Comparison of ENCODE assay signal across 8 cellular contexts in the genomic region with DNA sequence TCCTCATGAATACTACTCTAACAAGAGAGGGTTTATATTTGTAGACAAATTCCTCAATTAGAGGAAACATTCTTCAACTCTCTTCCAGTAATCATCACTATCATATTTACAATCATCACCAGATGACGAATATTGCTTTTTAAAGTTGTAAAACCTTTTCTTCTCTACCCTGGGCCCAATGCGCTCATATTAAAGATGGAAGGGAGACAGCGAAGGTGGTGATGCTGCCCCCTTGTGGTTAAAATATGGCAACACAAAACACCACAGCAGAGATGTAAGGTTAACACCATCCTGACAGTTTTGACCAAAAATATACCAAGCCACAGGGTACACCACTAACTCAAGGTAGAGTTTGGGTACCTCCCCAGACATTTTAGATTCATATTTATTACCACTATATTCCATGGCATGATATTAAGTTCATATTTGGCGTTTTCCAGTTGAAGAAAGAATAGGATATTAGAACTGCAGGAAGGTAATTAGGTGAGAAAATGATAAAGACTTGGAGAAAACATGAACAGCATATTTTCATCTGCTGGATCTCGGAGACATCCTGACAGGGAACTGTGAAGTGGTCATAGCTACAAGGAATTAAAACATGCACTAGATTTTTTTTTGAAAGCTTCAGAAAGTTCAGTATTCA.
DNase-seq lines count a peak whose midpoint lies in the region; ATAC-seq and TF ChIP-seq lines count a peak whose summit lies in the region.

No MANE protein-coding gene starts in this region.

- no peaks in the 10 kb centered on the region for H3K9me3 Mint-ChIP-seq in Caco-2 (ENCODE audit: unreplicated experiment)

- H3K4me1 Mint-ChIP-seq in Caco-2 (ENCODE audit: low read depth, unreplicated experiment) = no peaks in the 10 kb centered on the region

- no peak overlapping the region for H3K27ac ChIP-seq in spleen

- POLR2A ChIA-PET in Caco-2 (lab: Charles Lee) = no interaction called here

- no peak overlapping the region for H3K4me3 Mint-ChIP-seq in Caco-2 (ENCODE audit: unreplicated experiment)

- CTCF ChIA-PET in Caco-2 (lab: Charles Lee) = interaction anchor here (1.3 kb wide), 1 partner anchor 124 kb away, joined by 3 read pairs; no protein-coding TSS in a partner anchor

- no peaks in the 10 kb centered on the region for H3K36me3 Mint-ChIP-seq in Caco-2 (ENCODE audit: insufficient read depth, unreplicated experiment)

- no peak overlapping the region for H3K4me3 ChIP-seq in Caco-2 (ENCODE audit: low read depth, low read length)
- H3K4me3 ChIP-seq in spleen = no peak overlapping the region

- ATAC-seq in GM19351 (IDR thresholded peaks at IDR 0.05; ENCODE audit: unreplicated experiment) (peak; percentile 80), left cardiac atrium (peak; percentile 32 to 73), GM18519 (IDR thresholded peaks at IDR 0.05; ENCODE audit: low FRiP score, unreplicated experiment) (no peak)

- H3K27me3 ChIP-seq in Caco-2 (replicated peaks; ENCODE audit: control insufficient read depth, insufficient read depth, low read length) (no peaks in the 10 kb centered on the region), spleen (replicated peaks in 1 of 7) (no peaks in the 10 kb centered on the region)

- no peak overlapping the region for H3K27ac Mint-ChIP-seq in Caco-2 (ENCODE audit: unreplicated experiment)

- H3K27me3 Mint-ChIP-seq in Caco-2 (ENCODE audit: insufficient read depth, unreplicated experiment) = no peaks in the 10 kb centered on the region

- 19 to 56% (median 46%) methylated on average over 5 of the region's 5 CpGs for WGBS in spleen, 5 donors

- no peak for TF ChIP-seq POLR2A in spleen (IDR thresholded peaks at IDR 0.05)

- intact Hi-C loops in Caco-2 (cut with micrococcal nuclease; ENCODE audit: unreplicated experiment) = loop anchor here (10.0 kb wide), 1 partner anchor 59 kb away; no protein-coding TSS in a partner anchor
- intact Hi-C loops in left cardiac atrium (cut with DNase I) = loop anchor here in 1 of 2 donors (5.0 kb wide), 1 partner anchor 129 kb away; no protein-coding TSS in a partner anchor
- intact Hi-C loops in spleen (cut with DNase I; ENCODE audit: low total_unique reads) = no loop called here

- no TSS peak for BruUV-seq in Caco-2 (replicated peaks; lab: Mats Ljungman, UMichigan)

- peak; percentile 41 to 44 for TF ChIP-seq CTCF in Caco-2 (IDR thresholded peaks at IDR 0.05; ENCODE audit: insufficient read depth in 1 of 2, low read depth in 1 of 2, low read length in 1 of 2, severe bottlenecking in 1 of 2, unreplicated experiment in 1 of 2)
- peak; percentile 39 to 77 (median 67) for TF ChIP-seq CTCF in spleen (IDR thresholded peaks at IDR 0.05 in 8 of 11, conservative IDR thresholded peaks at IDR 0.05 in 3 of 11)

- H3K4me1 ChIP-seq in Caco-2 (no peaks in the 10 kb centered on the region), spleen (no peaks in the 10 kb centered on the region)

- H3K36me3 ChIP-seq in Caco-2 (ENCODE audit: control insufficient read depth, insufficient read depth, low read length) = no peaks in the 10 kb centered on the region
- no peaks in the 10 kb centered on the region for H3K36me3 ChIP-seq in spleen

- H3K9me3 ChIP-seq in Caco-2 (no peaks in the 10 kb centered on the region), spleen (no peaks in the 10 kb centered on the region)

- DNase-seq in Caco-2 (peak; percentile 34 to 36), NCI-H345 treated with DMSO at 0.1 percent for 48 hours (lab: John Stamatoyannopoulos, UW; ENCODE audit: unreplicated experiment) (peak; percentile 28), left cardiac atrium (no peak), spleen (no peak), SKM-1 (lab: John Stamatoyannopoulos, UW; ENCODE audit: unreplicated experiment) (no peak)
- DNase-seq in activated T-helper 9 cell treated with anti-CD3 and anti-CD28 coated beads, Interleukin-2, amount 50 U/mL, for 16 hours (ENCODE audit: low read depth) = peak; percentile 8

Comparison
In these comparisons a context has a peak if more than half of its experiments do, and no peak if none do; other contexts are left out.
1. DNase-seq: peak in Caco-2 (2 of 2), NCI-H345 treated with DMSO at 0.1 percent for 48 hours (single experiment) and activated T-helper 9 cell treated with anti-CD3 and anti-CD28 coated beads, Interleukin-2, amount 50 U/mL, for 16 hours (single experiment); none in left cardiac atrium (single experiment), spleen (single experiment) and SKM-1 (single experiment).